27 cellular contexts compared by ENCODE assay signal in the genomic region with DNA sequence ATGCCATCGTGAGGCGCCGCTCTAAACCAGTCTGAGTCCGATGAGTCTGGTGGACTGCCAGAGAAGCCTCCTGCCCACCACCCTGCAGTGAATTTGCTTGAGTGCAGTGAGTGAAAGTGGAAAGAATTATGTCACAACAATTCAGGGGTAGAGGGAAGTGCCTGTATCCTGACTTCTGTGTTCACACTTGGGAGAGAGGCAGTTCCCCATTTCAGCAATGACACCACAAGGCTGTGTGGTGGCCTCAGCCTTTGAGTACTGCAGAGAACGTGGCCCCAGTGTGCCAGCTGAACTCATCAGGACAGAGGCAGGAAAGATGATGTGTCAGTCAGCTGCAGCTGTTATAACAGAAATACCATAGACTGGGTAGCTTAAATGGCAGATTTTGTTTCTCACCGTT.
A peak's percentile ranks its signal among the peaks of the same experiment; 100 is the strongest.
DNase-seq lines count a peak whose midpoint lies in the region; ATAC-seq, FAIRE-seq and TF ChIP-seq lines count a peak whose summit lies in the region.
"Had no signal": no experiment of that assay in that cellular context is flagged by ENCODE, and none has a peak within 500 bp of the region (broad histone marks: within the 10 kb centered on the region; RNA-seq: fewer than 3 reads in every experiment).

No MANE protein-coding gene starts in this region.

- TF ChIP-seq POLR2A in GM12892 (IDR thresholded peaks at IDR 0.05; ENCODE audit: low read depth, low read length) (no peak), NB4 (IDR thresholded peaks at IDR 0.05; ENCODE audit: extremely low read depth, insufficient read length) (no peak)

- no peak overlapping the region for H3K4me3 ChIP-seq in NB4 (ENCODE audit: low read depth, low read length)
- H3K4me3 ChIP-seq: esophagus squamous epithelium, gastrocnemius medialis, ovary, sigmoid colon had no signal

- FAIRE-seq in GM12892 (lab: Jason Lieb, UNC) = peak; percentile 72
- FAIRE-seq: G401.6, islet of Langerhans, RCC 7860 had no signal

- peak; percentile 26 for ATAC-seq in omental fat pad (ENCODE audit: low FRiP score)
- no peak for ATAC-seq in HG03442 (IDR thresholded peaks at IDR 0.05; ENCODE audit: unreplicated experiment)
- no peak for ATAC-seq in HG03439 (IDR thresholded peaks at IDR 0.05; ENCODE audit: unreplicated experiment)
- ATAC-seq: activated naive CD8-positive, alpha-beta T cell treated with anti-CD3 and anti-CD28 coated beads, Interleukin-2, amount 50 U/mL, for 24 hours; CD8-positive, alpha-beta T cell; effector memory CD8-positive, alpha-beta T cell; gastrocnemius medialis had no signal

- no peak for DNase-seq in GM12892 (ENCODE audit: insufficient read length)
- peak; percentile 77 for DNase-seq in NB4 (ENCODE audit: low read depth)
- DNase-seq in dermis microvascular lymphatic vessel endothelial cell (ENCODE audit: low read depth in 2 of 2) = peak; percentile 74 to 83
- DNase-seq in omental fat pad (ENCODE audit: low spot score) = no peak
- DNase-seq in activated CD4-positive, alpha-beta T cell treated with anti-CD3 and anti-CD28 coated beads for 4 hours = no peak
- DNase-seq: activated B cell treated with CpG ODN at 0.5 μM for 24 hours; activated CD4-positive, alpha-beta memory T cell treated with anti-CD3 and anti-CD28 coated beads for 36 hours; activated effector memory CD4-positive, alpha-beta T cell treated with anti-CD3 and anti-CD28 coated beads, Interleukin-2, amount 50 U/mL, for 16 hours; activated naive CD8-positive, alpha-beta T cell treated with anti-CD3 and anti-CD28 coated beads, Interleukin-2, amount 50 U/mL, for 24 hours; CD8-positive, alpha-beta T cell; DMS153; effector memory CD8-positive, alpha-beta T cell; esophagus squamous epithelium; gastrocnemius medialis; naive B cell; NCI-H1417 treated with DMSO at 0.1 percent for 48 hours; NCI-H2107; NCI-H510A treated with DMSO at 0.1 percent for 48 hours; ovary; sigmoid colon; substantia nigra; T-helper 9 cell had no signal

- no peak for TF ChIP-seq CTCF in NB4 (IDR thresholded peaks at IDR 0.05; ENCODE audit: low read depth, low read length)
- TF ChIP-seq CTCF in omental fat pad (IDR thresholded peaks at IDR 0.05) = no peak

Comparison
In these comparisons a context has a peak if more than half of its experiments do, and no peak if none do; other contexts are left out.
1. DNase-seq: peak in NB4 (single experiment) and dermis microvascular lymphatic vessel endothelial cell (2 of 2); none in GM12892 (single experiment), omental fat pad (single experiment) and activated CD4-positive, alpha-beta T cell treated with anti-CD3 and anti-CD28 coated beads for 4 hours (0 of 2).